In genomic region chr18:47403949-47404348, GRCh38 we compare ENCODE assay signal across 29 cellular contexts.
"Had no signal": no experiment of that assay in that cellular context is flagged by ENCODE, and none has a peak within 500 bp of the region (broad histone marks: within the 10 kb centered on the region; RNA-seq: fewer than 3 reads in every experiment).

No MANE protein-coding gene starts in this region.

- H3K27ac ChIP-seq: stomach, suprapubic skin, testis, thoracic aorta, thyroid gland, tibial artery, tibial nerve, transverse colon, upper lobe of left lung, upper lobe of right lung, uterus, vagina had no signal

- H3K36me3 Mint-ChIP-seq: stimulated activated effector memory CD8-positive, alpha-beta T cell treated with anti-CD3 and anti-CD28 coated beads, Interleukin-12 subunit alpha, Interleukin-12 subunit beta, amount 100 ng/mL, for 72 hours; stimulated activated memory B cell treated with anti-CD40 and anti-IgM and Interleukin-4, amounts not matched to agents 10 μg/mL and 1 μg/mL and 100 μg/mL, for 72 hours; stimulated activated naive B cell treated with anti-CD40 and anti-IgM and Interleukin-4, amounts not matched to agents 10 μg/mL and 1 μg/mL and 100 μg/mL, for 72 hours; type B pancreatic cell had no signal

- H3K4me1 ChIP-seq: stomach, suprapubic skin, testis, thyroid gland, tibial artery, tibial nerve, transverse colon, upper lobe of left lung, upper lobe of right lung, uterus, vagina had no signal

- H3K36me3 ChIP-seq: stomach, suprapubic skin, thoracic aorta, thyroid gland, tibial artery, tibial nerve, transverse colon, upper lobe of left lung, upper lobe of right lung, uterus, vagina had no signal

- H3K4me3 Mint-ChIP-seq: stimulated activated effector memory CD8-positive, alpha-beta T cell treated with anti-CD3 and anti-CD28 coated beads, Interleukin-12 subunit alpha, Interleukin-12 subunit beta, amount 100 ng/mL, for 72 hours; stimulated activated memory B cell treated with anti-CD40 and anti-IgM and Interleukin-4, amounts not matched to agents 10 μg/mL and 1 μg/mL and 100 μg/mL, for 72 hours; stimulated activated naive B cell treated with anti-CD40 and anti-IgM and Interleukin-4, amounts not matched to agents 10 μg/mL and 1 μg/mL and 100 μg/mL, for 72 hours; stimulated activated naive CD8-positive, alpha-beta T cell treated with anti-CD3 and anti-CD28 coated beads, Interleukin-15, amount 100 ng/mL, for 72 hours; stimulated activated naive CD8-positive, alpha-beta T cell treated with anti-CD3 and anti-CD28 coated beads, Interleukin-15, Interleukin-2, amounts not matched to agents 100 ng/mL and 50 ng/mL, for 24 hours; type B pancreatic cell had no signal

- H3K4me1 Mint-ChIP-seq: stimulated activated effector memory CD8-positive, alpha-beta T cell treated with anti-CD3 and anti-CD28 coated beads, Interleukin-12 subunit alpha, Interleukin-12 subunit beta, amount 100 ng/mL, for 72 hours; stimulated activated memory B cell treated with anti-CD40 and anti-IgM and Interleukin-4, amounts not matched to agents 10 μg/mL and 1 μg/mL and 100 μg/mL, for 72 hours; stimulated activated naive B cell treated with anti-CD40 and anti-IgM and Interleukin-4, amounts not matched to agents 10 μg/mL and 1 μg/mL and 100 μg/mL, for 72 hours; stimulated activated naive CD8-positive, alpha-beta T cell treated with anti-CD3 and anti-CD28 coated beads, Interleukin-15, amount 100 ng/mL, for 72 hours had no signal

- H3K9me3 ChIP-seq: stomach, suprapubic skin, testis, thoracic aorta, thyroid gland, tibial artery, tibial nerve, transverse colon, upper lobe of left lung, upper lobe of right lung, uterus, vagina had no signal

- H3K9me3 Mint-ChIP-seq: stimulated activated effector memory CD8-positive, alpha-beta T cell treated with anti-CD3 and anti-CD28 coated beads, Interleukin-12 subunit alpha, Interleukin-12 subunit beta, amount 100 ng/mL, for 72 hours; stimulated activated memory B cell treated with anti-CD40 and anti-IgM and Interleukin-4, amounts not matched to agents 10 μg/mL and 1 μg/mL and 100 μg/mL, for 72 hours; stimulated activated naive CD8-positive, alpha-beta T cell treated with anti-CD3 and anti-CD28 coated beads, Interleukin-15, amount 100 ng/mL, for 72 hours; stimulated activated naive CD8-positive, alpha-beta T cell treated with anti-CD3 and anti-CD28 coated beads, Interleukin-15, Interleukin-2, amounts not matched to agents 100 ng/mL and 50 ng/mL, for 24 hours; type B pancreatic cell had no signal

- H3K27ac Mint-ChIP-seq: stimulated activated effector memory CD8-positive, alpha-beta T cell treated with anti-CD3 and anti-CD28 coated beads, Interleukin-12 subunit alpha, Interleukin-12 subunit beta, amount 100 ng/mL, for 72 hours; stimulated activated memory B cell treated with anti-CD40 and anti-IgM and Interleukin-4, amounts not matched to agents 10 μg/mL and 1 μg/mL and 100 μg/mL, for 72 hours; stimulated activated naive B cell treated with anti-CD40 and anti-IgM and Interleukin-4, amounts not matched to agents 10 μg/mL and 1 μg/mL and 100 μg/mL, for 72 hours; stimulated activated naive CD8-positive, alpha-beta T cell treated with anti-CD3 and anti-CD28 coated beads, Interleukin-15, amount 100 ng/mL, for 72 hours; stimulated activated naive CD8-positive, alpha-beta T cell treated with anti-CD3 and anti-CD28 coated beads, Interleukin-15, Interleukin-2, amounts not matched to agents 100 ng/mL and 50 ng/mL, for 24 hours; type B pancreatic cell had no signal

- H3K27me3 ChIP-seq: stomach, suprapubic skin, testis, thyroid gland, tibial artery, tibial nerve, transverse colon, upper lobe of left lung, upper lobe of right lung, uterus, vagina had no signal

- H3K4me3 ChIP-seq: stomach, suprapubic skin, testis, thoracic aorta, thyroid gland, tibial artery, tibial nerve, transverse colon, upper lobe of left lung, upper lobe of right lung, uterus, vagina had no signal

- ATAC-seq: stimulated activated effector memory CD8-positive, alpha-beta T cell treated with anti-CD3 and anti-CD28 coated beads, Interleukin-12 subunit alpha, Interleukin-12 subunit beta, amount 100 ng/mL, for 72 hours; stimulated activated memory B cell treated with anti-CD40 and anti-IgM and Interleukin-4, amounts not matched to agents 10 μg/mL and 1 μg/mL and 100 μg/mL, for 72 hours; stimulated activated naive B cell treated with anti-CD40 and anti-IgM and Interleukin-4, amounts not matched to agents 10 μg/mL and 1 μg/mL and 100 μg/mL, for 72 hours; stimulated activated naive CD8-positive, alpha-beta T cell treated with anti-CD3 and anti-CD28 coated beads, Interleukin-15, amount 100 ng/mL, for 72 hours; stimulated activated naive CD8-positive, alpha-beta T cell treated with anti-CD3 and anti-CD28 coated beads, Interleukin-15, Interleukin-2, amounts not matched to agents 100 U/mL and 50 U/mL, for 24 hours; upper lobe of right lung had no signal

- DNase-seq: stimulated activated CD4-positive, alpha-beta T cell treated with anti-CD3 and anti-CD28 coated beads, Interleukin-2, amount 100 ng/mL, for 48 hours; stimulated activated CD4-positive, alpha-beta T cell treated with anti-CD3 and anti-CD28 coated beads, Interleukin-4, amount 100 ng/mL, for 1 hour; stimulated activated CD4-positive, alpha-beta T cell treated with anti-CD3 and anti-CD28 coated beads, Interleukin-4, amount 100 ng/mL, for 24 hours; stimulated activated CD4-positive, alpha-beta T cell treated with anti-CD3 and anti-CD28 coated beads, Interleukin-4, amount 100 ng/mL, for 4 hours; stimulated activated CD8-positive, alpha-beta memory T cell treated with anti-CD3 and anti-CD28 coated beads, Interleukin-4, amount 100 ng/mL, for 48 hours; stimulated activated naive B cell treated with anti-CD40 and anti-IgM and Interleukin-4, amounts not matched to agents 10 μg/mL and 1 μg/mL and 100 μg/mL, for 72 hours; stimulated activated naive CD4-positive, alpha-beta T cell; stimulated activated naive CD4-positive, alpha-beta T cell treated with Interleukin-2 at 50 U/mL for 16 hours; stimulated activated naive CD8-positive, alpha-beta T cell treated with anti-CD3 and anti-CD28 coated beads, Interleukin-15, amount 100 ng/mL, for 72 hours; stimulated activated naive CD8-positive, alpha-beta T cell treated with anti-CD3 and anti-CD28 coated beads, Interleukin-15, Interleukin-2, amounts not matched to agents 100 U/mL and 50 U/mL, for 24 hours; stomach; substantia nigra; testis; thyroid gland; tibial artery; transverse colon; trophoblast cell; upper lobe of left lung; upper lobe of right lung; uterus had no signal

- FAIRE-seq: urothelium cell line had no signal
